Comparison of ENCODE assay signal across 29 cellular contexts in the genomic region with DNA sequence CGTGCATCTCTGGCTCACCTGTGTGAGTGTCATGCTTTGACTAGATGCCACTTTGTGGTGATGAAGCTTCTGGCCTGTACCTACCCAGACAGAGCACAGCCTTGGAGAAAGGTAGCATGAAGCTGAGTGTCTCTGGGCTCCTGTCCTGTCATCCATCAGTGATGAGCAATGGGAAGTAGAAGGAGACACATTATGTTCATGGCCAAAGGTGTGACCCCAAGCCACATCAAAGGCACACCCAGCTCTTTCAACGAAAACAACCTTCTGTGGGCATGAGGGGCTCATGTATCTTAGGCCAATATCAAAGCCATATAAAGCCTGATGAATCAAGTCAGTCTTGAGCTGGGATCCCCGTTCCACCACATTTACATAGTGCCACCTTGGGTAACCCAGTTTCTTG. TPM values are rescaled to one million over a fixed set of nuclear protein-coding genes. Genes with fewer than 3 reads are reported as not detected.
"Had no signal": no experiment of that assay in that cellular context is flagged by ENCODE, and none has a peak within 500 bp of the region (broad histone marks: within the 10 kb centered on the region; RNA-seq: fewer than 3 reads in every experiment).

No MANE protein-coding gene starts in this region.

- H3K9me3 Mint-ChIP-seq: activated CD4-positive, alpha-beta T cell treated with anti-CD3 and anti-CD28 coated beads, Interleukin-2, amount 10 ng/mL, durations not matched to agents 7 days and 5 days; T-helper 1 cell treated with Interleukin-12 subunit alpha and Interleukin-12 subunit beta and Interleukin-4 antibody, amounts not matched to agents 30 μg/mL and 1 μg/mL, for 36 hours had no signal

- DNase-seq: activated B cell treated with CpG ODN at 0.5 μM for 24 hours; activated CD4-positive, alpha-beta memory T cell treated with anti-CD3 and anti-CD28 coated beads for 36 hours; activated CD4-positive, alpha-beta T cell treated with anti-CD3 and anti-CD28 coated beads for 1 hour; activated CD4-positive, alpha-beta T cell treated with anti-CD3 and anti-CD28 coated beads, Interleukin-2, amount 10 ng/mL, durations not matched to agents 7 days and 5 days; activated CD8-positive, alpha-beta memory T cell treated with anti-CD3 and anti-CD28 coated beads, Interleukin-2, amount 50 U/mL, for 4 hours; activated gamma-delta T cell treated with Interleukin-2 at 50 U/mL for 16 hours; activated naive CD4-positive, alpha-beta T cell treated with anti-CD3 and anti-CD28 coated beads, Interleukin-2, amount 50 U/mL, for 16 hours; amygdala; cerebellar nuclear complex; MV-4-11; NCI-H1092 treated with DMSO at 0.1 percent for 48 hours; NCI-H1417 treated with DMSO at 0.1 percent for 48 hours; NCI-H1694; NCI-H2029; NCI-H2107; NCI-H2171 treated with DMSO at 0.1 percent for 48 hours; NCI-H226; NCI-H510A; NCI-H69; NK-92 treated with Interleukin-12 subunit alpha and Interleukin-12 subunit beta, amount 100 ng/mL, for 24 hours; Peyer's patch; Right ventricle myocardium superior; SJCRH30; SW 1271 had no signal

- H3K27ac Mint-ChIP-seq: activated B cell treated with CpG ODN at 0.5 μM for 24 hours; activated CD4-positive, alpha-beta memory T cell treated with anti-CD3 and anti-CD28 coated beads for 36 hours; activated CD4-positive, alpha-beta T cell treated with anti-CD3 and anti-CD28 coated beads, Interleukin-2, amount 10 ng/mL, durations not matched to agents 7 days and 5 days; activated T-cell treated with anti-CD3 and anti-CD28 coated beads, Interleukin-2, amount 50 U/mL, for 72 hours; activated T-helper 2 cell treated with anti-CD3 and anti-CD28 coated beads, Interferon-gamma antibody, Interleukin-2, Interleukin-4, amounts not matched to agents 10 μg/mL and 5 μg/mL and 100 μg/mL, durations not matched to agents 14 hours and 24 hours and 36 hours had no signal

- ATAC-seq: SK-N-SH treated with all-trans-retinoic acid at 6 μM for 48 hours had no signal

- H3K4me3 Mint-ChIP-seq: activated B cell treated with CpG ODN at 0.5 μM for 24 hours; activated CD4-positive, alpha-beta memory T cell treated with anti-CD3 and anti-CD28 coated beads for 36 hours had no signal

- H3K36me3 Mint-ChIP-seq: activated CD4-positive, alpha-beta memory T cell treated with anti-CD3 and anti-CD28 coated beads for 36 hours had no signal

RNA-seq across cellular contexts. Expression of a gene that starts 1.0 kb away (rescaled TPM):
- total RNA-seq: activated B cell treated with CpG ODN at 0.5 μM for 24 hours; activated CD4-positive, alpha-beta T cell treated with anti-CD3 and anti-CD28 coated beads, Interleukin-2, amount 10 ng/mL, durations not matched to agents 7 days and 5 days; MCF 10A; SJCRH30 had no signal
